11 cellular contexts compared by ENCODE assay signal in the genomic region with DNA sequence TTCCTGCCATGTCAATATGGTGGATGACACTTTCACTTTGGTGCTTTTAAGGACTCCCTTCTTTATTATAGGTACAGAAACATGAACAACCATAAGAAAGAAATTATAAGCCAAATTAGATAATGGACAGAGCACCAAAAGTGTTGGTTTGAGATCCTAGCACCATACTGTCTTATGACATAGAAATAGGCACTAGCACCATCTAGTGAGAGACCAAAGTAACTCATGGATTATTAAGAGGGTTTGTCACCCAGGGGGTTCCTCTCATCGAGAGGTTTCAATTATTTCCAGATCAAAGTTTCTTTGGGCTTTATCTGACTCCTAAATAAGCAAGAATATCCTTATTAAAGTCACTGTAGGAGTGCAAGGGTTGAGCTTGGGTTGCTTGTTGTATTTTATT.
DNase-seq lines count a peak whose midpoint lies in the region; ATAC-seq, FAIRE-seq and TF ChIP-seq lines count a peak whose summit lies in the region.
"Had no signal": no experiment of that assay in that cellular context is flagged by ENCODE, and none has a peak within 500 bp of the region (broad histone marks: within the 10 kb centered on the region; RNA-seq: fewer than 3 reads in every experiment).

No MANE protein-coding gene starts in this region.

- H3K27ac ChIP-seq in mammary epithelial cell (ENCODE audit: insufficient read depth, low read depth, low read length): no peak overlapping the region
- H3K27ac ChIP-seq: BLaER1 treated with 17β-estradiol and CSF1 and Interleukin-3, amounts not matched to agents 10 nM and 100 nM; gastrocnemius medialis had no signal

- TF ChIP-seq CTCF in mammary epithelial cell (conservative IDR thresholded peaks at IDR 0.05 in 1 of 2, IDR thresholded peaks at IDR 0.05 in 1 of 2; ENCODE audit: extremely low read depth in 1 of 2, insufficient read depth in 1 of 2, low read depth in 1 of 2, low read length in 2 of 2): peak; percentile 31 to 50

- 33% methylated on average over 1 of the region's 1 CpG for WGBS in mammary epithelial cell (ENCODE audit: low coverage, missing lambda C conversion rate)

- no peak overlapping the region for H3K4me3 ChIP-seq in mammary epithelial cell (replicated peaks in 1 of 3; ENCODE audit: insufficient read depth in 1 of 3, low read depth in 2 of 3, low read length in 3 of 3)
- H3K4me3 ChIP-seq: BLaER1 treated with 17β-estradiol and CSF1 and Interleukin-3, amounts not matched to agents 10 nM and 100 nM; gastrocnemius medialis had no signal

- intact Hi-C loops in mammary epithelial cell (cut with micrococcal nuclease): loop anchor here (1.0 to 10.0 kb wide), 3 partner anchors 223 to 491 kb away; no protein-coding TSS in a partner anchor

- in situ Hi-C loops in mammary epithelial cell (cut with MboI; ENCODE audit: low sequenced_read_pairs in 2 of 2): loop anchor here in 1 of 2 donors (25.0 kb wide), 1 partner anchor 302 kb away; no protein-coding TSS in a partner anchor

- CTCF ChIA-PET in mammary epithelial cell (lab: Charles Lee; ENCODE audit: low non-redundant PET): no interaction called here

- H2AFZ ChIP-seq in mammary epithelial cell (ENCODE audit: low read depth, low read length): no peak overlapping the region

- H3K36me3 ChIP-seq in mammary epithelial cell (ENCODE audit: insufficient read depth, low read length): no peaks in the 10 kb centered on the region
- H3K36me3 ChIP-seq: BLaER1 treated with 17β-estradiol and CSF1 and Interleukin-3, amounts not matched to agents 10 nM and 100 nM; gastrocnemius medialis had no signal

- H3K9me3 ChIP-seq in mammary epithelial cell (replicated peaks; ENCODE audit: insufficient read depth, low read length): no peaks in the 10 kb centered on the region
- H3K9me3 ChIP-seq: gastrocnemius medialis had no signal

- ATAC-seq in stimulated activated naive CD8-positive, alpha-beta T cell treated with anti-CD3 and anti-CD28 coated beads, Interleukin-15, Interleukin-2, amounts not matched to agents 100 U/mL and 50 U/mL, for 24 hours: no peak
- ATAC-seq: gastrocnemius medialis had no signal

- no peaks in the 10 kb centered on the region for H3K79me2 ChIP-seq in mammary epithelial cell (ENCODE audit: insufficient read depth, low read length)

- FAIRE-seq in HTR-8/SVneo (lab: Jason Lieb, UNC): no peak

- H3K9ac ChIP-seq in mammary epithelial cell (ENCODE audit: insufficient read depth, low read length): no peak overlapping the region
- H3K9ac ChIP-seq: BLaER1 treated with 17β-estradiol and CSF1 and Interleukin-3, amounts not matched to agents 10 nM and 100 nM had no signal

- H3K27me3 ChIP-seq in mammary epithelial cell (ENCODE audit: insufficient read depth, low read length): no peaks in the 10 kb centered on the region
- H3K27me3 ChIP-seq: BLaER1 treated with 17β-estradiol and CSF1 and Interleukin-3, amounts not matched to agents 10 nM and 100 nM; gastrocnemius medialis had no signal

- no peak overlapping the region for H3K4me2 ChIP-seq in mammary epithelial cell (ENCODE audit: insufficient read depth, low read depth, low read length)

- no peaks in the 10 kb centered on the region for H4K20me1 ChIP-seq in mammary epithelial cell (ENCODE audit: insufficient read depth, low read length)
- H4K20me1 ChIP-seq: BLaER1 treated with 17β-estradiol and CSF1 and Interleukin-3, amounts not matched to agents 10 nM and 100 nM had no signal

- no peaks in the 10 kb centered on the region for H3K4me1 ChIP-seq in mammary epithelial cell (ENCODE audit: insufficient read depth, low read length)
- H3K4me1 ChIP-seq: gastrocnemius medialis had no signal

- DNase-seq in NCI-H345 treated with DMSO at 0.1 percent for 48 hours (lab: John Stamatoyannopoulos, UW; ENCODE audit: unreplicated experiment) (peak; percentile 6), NCI-H345 (lab: John Stamatoyannopoulos, UW) (no peak), NCI-H1417 treated with DMSO at 0.1 percent for 48 hours (lab: John Stamatoyannopoulos, UW) (peak; percentile 7), mammary epithelial cell (no peak), renal cortical epithelial cell (ENCODE audit: low read depth) (peak; percentile 22), HTR-8/SVneo (ENCODE audit: insufficient read length, low spot score) (no peak), SKM-1 (lab: John Stamatoyannopoulos, UW; ENCODE audit: unreplicated experiment) (no peak)
- no peak for DNase-seq in stimulated activated naive CD8-positive, alpha-beta T cell treated with anti-CD3 and anti-CD28 coated beads, Interleukin-15, Interleukin-2, amounts not matched to agents 100 U/mL and 50 U/mL, for 24 hours
- DNase-seq: activated CD4-positive, CD25-positive, alpha-beta regulatory T cell treated with anti-CD3 and anti-CD28 coated beads, Interleukin-2, amount 50 U/mL, for 72 hours; gastrocnemius medialis had no signal

- BruUV-seq in mammary epithelial cell (replicated peaks; lab: Mats Ljungman, UMichigan): no TSS peak

- dilution Hi-C loops in mammary epithelial cell (cut with HindIII; ENCODE audit: low sequenced_read_pairs): no loop called here

Comparison
In these comparisons a context has a peak if more than half of its experiments do, and no peak if none do; other contexts are left out.
1. DNase-seq: peak in NCI-H345 treated with DMSO at 0.1 percent for 48 hours (single experiment), NCI-H1417 treated with DMSO at 0.1 percent for 48 hours (single experiment) and renal cortical epithelial cell (single experiment); none in NCI-H345 (single experiment), mammary epithelial cell (single experiment), HTR-8/SVneo (single experiment), stimulated activated naive CD8-positive, alpha-beta T cell treated with anti-CD3 and anti-CD28 coated beads, Interleukin-15, Interleukin-2, amounts not matched to agents 100 U/mL and 50 U/mL, for 24 hours (single experiment) and SKM-1 (single experiment).